Comparison of ENCODE assay signal across 13 cellular contexts in genomic region chr16:67459858-67460144, GRCh38. TPM values are rescaled to one million over a fixed set of nuclear protein-coding genes. Genes with fewer than 3 reads are reported as not detected.
DNase-seq lines count a peak whose midpoint lies in the region; ATAC-seq, FAIRE-seq and TF ChIP-seq lines count a peak whose summit lies in the region.
"Had no signal": no experiment of that assay in that cellular context is flagged by ENCODE, and none has a peak within 500 bp of the region (broad histone marks: within the 10 kb centered on the region; RNA-seq: fewer than 3 reads in every experiment).

No MANE protein-coding gene starts in this region.

- no peak overlapping the region for H3K4me3 ChIP-seq in pancreas
- H3K4me3 ChIP-seq in upper lobe of left lung: no peak overlapping the region

- H3K27me3 Mint-ChIP-seq in activated T-helper 2 cell treated with anti-CD3 and anti-CD28 coated beads, Interferon-gamma antibody, Interleukin-2, Interleukin-4, amounts not matched to agents 10 μg/mL and 5 μg/mL and 100 μg/mL, durations not matched to agents 14 hours and 24 hours and 36 hours (ENCODE audit: low read depth): no peaks in the 10 kb centered on the region
- H3K27me3 Mint-ChIP-seq: activated CD4-positive, alpha-beta T cell treated with anti-CD3 and anti-CD28 coated beads for 36 hours had no signal

- intact Hi-C loops in left ventricle myocardium superior (cut with micrococcal nuclease) (no loop called here), pancreas (cut with DNase I) (no loop called here)
- intact Hi-C loops in activated T-helper 2 cell treated with anti-CD3 and anti-CD28 coated beads, Interferon-gamma antibody, Interleukin-2, Interleukin-4, amounts not matched to agents 10 μg/mL and 5 μg/mL and 100 μg/mL, durations not matched to agents 14 hours and 24 hours and 36 hours (cut with micrococcal nuclease): no loop called here

- WGBS in pancreas, 2 donors: 50 to 58% methylated on average over 2 to 3 of the region's 3 CpGs
- WGBS in upper lobe of left lung, 2 donors: 69% methylated on average over 3 of the region's 3 CpGs; no CpG with 5 or more reads in 1 of the 2 donors

- TF ChIP-seq CTCF in pancreas (IDR thresholded peaks at IDR 0.05) (no peak), upper lobe of left lung (IDR thresholded peaks at IDR 0.05) (no peak)

- H3K36me3 ChIP-seq in pancreas (no peaks in the 10 kb centered on the region), upper lobe of left lung (peaks cover 0 to 14% (median 0%) of the 10 kb centered on the region in 4 donors)

- no peak for TF ChIP-seq EP300 in upper lobe of left lung (IDR thresholded peaks at IDR 0.05)

- H3K9me3 Mint-ChIP-seq in activated T-helper 2 cell treated with anti-CD3 and anti-CD28 coated beads, Interferon-gamma antibody, Interleukin-2, Interleukin-4, amounts not matched to agents 10 μg/mL and 5 μg/mL and 100 μg/mL, durations not matched to agents 14 hours and 24 hours and 36 hours: no peaks in the 10 kb centered on the region
- H3K9me3 Mint-ChIP-seq: activated T-cell treated with anti-CD3 and anti-CD28 coated beads, Interleukin-2, amount 50 U/mL, for 4 hours; CD14-positive monocyte had no signal

- H3K4me1 ChIP-seq in pancreas (peaks cover 57 to 73% (median 66%) of the 10 kb centered on the region in 3 donors), upper lobe of left lung (peaks cover 58 to 86% (median 74%) of the 10 kb centered on the region in 4 donors)

- ATAC-seq in left ventricle myocardium superior: peak; percentile 58
- peak in 1 of 4 donors; percentile 17 for ATAC-seq in pancreas
- ATAC-seq in upper lobe of left lung (ENCODE audit: low FRiP score in 2 of 2): peak in 1 of 2 donors; percentile 45
- ATAC-seq: activated CD4-positive, alpha-beta T cell treated with anti-CD3 and anti-CD28 coated beads for 36 hours; activated T-cell treated with anti-CD3 and anti-CD28 coated beads, Interleukin-2, amount 50 U/mL, for 4 hours had no signal

- H3K9me3 ChIP-seq in pancreas (no peaks in the 10 kb centered on the region), upper lobe of left lung (no peaks in the 10 kb centered on the region)

- H3K36me3 Mint-ChIP-seq in activated T-helper 2 cell treated with anti-CD3 and anti-CD28 coated beads, Interferon-gamma antibody, Interleukin-2, Interleukin-4, amounts not matched to agents 10 μg/mL and 5 μg/mL and 100 μg/mL, durations not matched to agents 14 hours and 24 hours and 36 hours (ENCODE audit: low read depth): no peaks in the 10 kb centered on the region

- H3K4me1 Mint-ChIP-seq in activated T-helper 2 cell treated with anti-CD3 and anti-CD28 coated beads, Interferon-gamma antibody, Interleukin-2, Interleukin-4, amounts not matched to agents 10 μg/mL and 5 μg/mL and 100 μg/mL, durations not matched to agents 14 hours and 24 hours and 36 hours (ENCODE audit: low read depth): no peaks in the 10 kb centered on the region

- DNase-seq in caudate nucleus (lab: John Stamatoyannopoulos, UW) (no peak), left ventricle myocardium superior (peak; percentile 74), pancreas (no peak), upper lobe of left lung (no peak), OCI-M1 (lab: John Stamatoyannopoulos, UW) (no peak)
- DNase-seq in activated T-helper 2 cell treated with anti-CD3 and anti-CD28 coated beads, Interferon-gamma antibody, Interleukin-2, Interleukin-4, amounts not matched to agents 10 μg/mL and 5 μg/mL and 100 μg/mL, durations not matched to agents 14 hours and 24 hours and 36 hours (ENCODE audit: low spot score): no peak
- DNase-seq in stimulated activated CD4-positive, alpha-beta T cell treated with anti-CD3 and anti-CD28 coated beads, Interleukin-4, amount 100 ng/mL, for 4 hours: no peak
- DNase-seq: activated CD4-positive, alpha-beta T cell treated with anti-CD3 and anti-CD28 coated beads for 36 hours; activated T-cell treated with anti-CD3 and anti-CD28 coated beads, Interleukin-2, amount 50 U/mL, for 4 hours; KG1; NCI-H1417 treated with DMSO at 0.1 percent for 48 hours; T-helper 1 cell had no signal

- FAIRE-seq in pancreas (lab: Jason Lieb, UNC): no peak

- H3K27ac ChIP-seq in caudate nucleus (ENCODE audit: low read depth, low read length) (peak overlapping the region; percentile 71), pancreas (peak overlapping the region; percentile 90 to 97 (median 93)), upper lobe of left lung (peak overlapping the region; percentile 70 to 88 (median 84))

- no peak for TF ChIP-seq POLR2A in upper lobe of left lung (IDR thresholded peaks at IDR 0.05)

- no peak overlapping the region for H3K27ac Mint-ChIP-seq in activated T-helper 2 cell treated with anti-CD3 and anti-CD28 coated beads, Interferon-gamma antibody, Interleukin-2, Interleukin-4, amounts not matched to agents 10 μg/mL and 5 μg/mL and 100 μg/mL, durations not matched to agents 14 hours and 24 hours and 36 hours
- H3K27ac Mint-ChIP-seq: activated CD4-positive, alpha-beta T cell treated with anti-CD3 and anti-CD28 coated beads for 36 hours had no signal

- no peak overlapping the region for H3K4me3 Mint-ChIP-seq in activated T-helper 2 cell treated with anti-CD3 and anti-CD28 coated beads, Interferon-gamma antibody, Interleukin-2, Interleukin-4, amounts not matched to agents 10 μg/mL and 5 μg/mL and 100 μg/mL, durations not matched to agents 14 hours and 24 hours and 36 hours (ENCODE audit: low read depth)
- H3K4me3 Mint-ChIP-seq: activated CD4-positive, alpha-beta T cell treated with anti-CD3 and anti-CD28 coated beads for 36 hours; activated T-cell treated with anti-CD3 and anti-CD28 coated beads, Interleukin-2, amount 50 U/mL, for 4 hours; CD14-positive monocyte had no signal

- H3K27me3 ChIP-seq in pancreas (no peaks in the 10 kb centered on the region), upper lobe of left lung (no peaks in the 10 kb centered on the region)

RNA-seq across cellular contexts. Expression of gene ATP6V0D1, which starts 21.2 kb away (rescaled TPM):
- 66.6 TPM for total RNA-seq in left ventricle myocardium superior
- 10 to 100 TPM; 22.8 to 47.7 (median 32.3) TPM for total RNA-seq in pancreas
- 10 to 100 TPM; 17.4 to 54.0 TPM for polyA plus RNA-seq in pancreas
- total RNA-seq in upper lobe of left lung: 100 to 1,000 TPM in 4 of 6 donors, 10 to 100 TPM in 2; 69.1 to 221 (median 147) TPM
- total RNA-seq in activated T-helper 2 cell treated with anti-CD3 and anti-CD28 coated beads, Interferon-gamma antibody, Interleukin-2, Interleukin-4, amounts not matched to agents 10 μg/mL and 5 μg/mL and 100 μg/mL, durations not matched to agents 14 hours and 24 hours and 36 hours: 31.5 and 33.9 TPM in 2 replicates

RNA-seq across cellular contexts. Expression of gene AGRP, which starts 23.5 kb away (rescaled TPM):
- total RNA-seq in left ventricle myocardium superior (not detected), pancreas (not detected), upper lobe of left lung (1 to 10 TPM in 3 of 6 donors, not detected in 3; 3.5 to 7.6 (median 3.8) TPM)
- under 1 TPM in 1 of 2 donors, not detected in 1; 0.23 TPM for polyA plus RNA-seq in pancreas
- total RNA-seq in activated T-helper 2 cell treated with anti-CD3 and anti-CD28 coated beads, Interferon-gamma antibody, Interleukin-2, Interleukin-4, amounts not matched to agents 10 μg/mL and 5 μg/mL and 100 μg/mL, durations not matched to agents 14 hours and 24 hours and 36 hours: not detected in 2 replicates
- total RNA-seq: activated CD4-positive, alpha-beta T cell treated with anti-CD3 and anti-CD28 coated beads for 36 hours; activated T-cell treated with anti-CD3 and anti-CD28 coated beads, Interleukin-2, amount 50 U/mL, for 4 hours had no signal

RNA-seq across cellular contexts. Expression of gene HSD11B2, which starts 28.9 kb away (rescaled TPM):
- total RNA-seq in left ventricle myocardium superior (0.89 TPM), pancreas (1 to 10 TPM; 1.4 to 6.8 (median 5.0) TPM), upper lobe of left lung (1 to 10 TPM in 5 of 6 donors, under 1 TPM in 1; 0.78 to 5.0 (median 1.6) TPM)
- polyA plus RNA-seq in pancreas: 10 to 100 TPM in 1 of 2 donors, 1 to 10 TPM in 1; 7.7 to 11.3 TPM
- 1.7 and 2.8 TPM in 2 replicates for total RNA-seq in activated T-helper 2 cell treated with anti-CD3 and anti-CD28 coated beads, Interferon-gamma antibody, Interleukin-2, Interleukin-4, amounts not matched to agents 10 μg/mL and 5 μg/mL and 100 μg/mL, durations not matched to agents 14 hours and 24 hours and 36 hours
- polyA plus RNA-seq: CD14-positive monocyte had no signal

RNA-seq across cellular contexts. Expression of gene ZDHHC1, which starts 43.5 kb away (rescaled TPM):
- total RNA-seq in left ventricle myocardium superior: 3.5 TPM
- 10 to 100 TPM in 2 of 6 donors, 1 to 10 TPM in 4; 8.1 to 11.3 (median 9.7) TPM for total RNA-seq in pancreas
- polyA plus RNA-seq in pancreas: 10 to 100 TPM; 11.2 to 15.2 TPM
- total RNA-seq in upper lobe of left lung: 10 to 100 TPM; 14.7 to 49.2 (median 21.4) TPM
- total RNA-seq in activated T-helper 2 cell treated with anti-CD3 and anti-CD28 coated beads, Interferon-gamma antibody, Interleukin-2, Interleukin-4, amounts not matched to agents 10 μg/mL and 5 μg/mL and 100 μg/mL, durations not matched to agents 14 hours and 24 hours and 36 hours: 1.4 and 1.5 TPM in 2 replicates
